Comparison of ENCODE assay signal across 2 cellular contexts in genomic region chr17:62941358-62941991, GRCh38.
TF ChIP-seq lines count a peak whose summit lies in the region.

No MANE protein-coding gene starts in this region.

TF ChIP-seq in HepG2, 621 proteins besides CTCF, POLR2A, EP300 and RAD21:
- TF ChIP-seq TCF7L2 (IDR thresholded peaks at IDR 0.05; ENCODE audit: low read depth, low read length): no peak
- peak; percentile 51; the same call in 1 of the 2 replicates for TF ChIP-seq CEBPB (IDR thresholded peaks at IDR 0.05; ENCODE audit: borderline replicate concordance, low read depth, low read length)
TF ChIP-seq in HepG2: peak in this region for 1.

TF ChIP-seq in IMR-90, 13 proteins besides CTCF, POLR2A, EP300 and RAD21:
- TF ChIP-seq CEBPB (IDR thresholded peaks at IDR 0.05; ENCODE audit: low read depth, low read length): peak; percentile 59
- TF ChIP-seq ELK1 (IDR thresholded peaks at IDR 0.05; ENCODE audit: borderline replicate concordance, low read depth, low read length): no peak
